In the genomic region with DNA sequence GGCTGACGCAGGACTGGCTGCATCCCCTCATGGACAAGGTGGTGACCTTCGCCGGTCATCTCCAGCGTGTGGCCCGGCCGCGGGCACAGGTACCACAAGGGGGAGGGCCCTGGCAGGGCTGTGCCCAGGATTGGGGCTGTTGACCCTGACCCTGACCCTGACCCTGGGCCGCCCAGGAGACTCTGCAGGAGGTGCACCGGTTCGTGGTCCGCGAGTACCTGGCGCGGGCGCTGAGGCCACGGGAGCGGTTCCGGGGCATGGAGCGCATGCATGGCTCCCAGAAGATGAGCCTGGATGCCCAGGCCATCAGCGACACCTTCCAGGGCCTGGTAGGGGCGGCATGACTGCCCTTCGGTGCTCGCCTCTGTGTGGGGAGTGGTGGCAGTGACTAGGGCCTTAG, we compare ENCODE assay signal across 14 cellular contexts. TPM values are rescaled to one million over a fixed set of nuclear protein-coding genes. Genes with fewer than 3 reads are reported as not detected.
DNase-seq lines count a peak whose midpoint lies in the region; ATAC-seq, FAIRE-seq and TF ChIP-seq lines count a peak whose summit lies in the region.
"Had no signal": no experiment of that assay in that cellular context is flagged by ENCODE, and none has a peak within 500 bp of the region (broad histone marks: within the 10 kb centered on the region; RNA-seq: fewer than 3 reads in every experiment).

No MANE protein-coding gene starts in this region.

- no peak overlapping the region for H3K14ac ChIP-seq in H1 (ENCODE audit: insufficient read length)

- H3K79me1 ChIP-seq in H1 (ENCODE audit: low read depth, low read length), result no peaks in the 10 kb centered on the region

- peak overlapping the region; percentile 89 for H4K91ac ChIP-seq in H1 (replicated peaks; ENCODE audit: insufficient read length, low read length)

- H3K4ac ChIP-seq in H1 (replicated peaks; ENCODE audit: insufficient read length, low read depth, low read length), result no peak overlapping the region

- H2BK20ac ChIP-seq in H1 (ENCODE audit: low read length), result no peak overlapping the region

- no peak overlapping the region for H2AFZ ChIP-seq in H1 (ENCODE audit: low read length)

- H3K27ac ChIP-seq in HEK293 (ENCODE audit: extremely low read depth, low read depth, low read length), result no peak overlapping the region
- H3K27ac ChIP-seq in H1 (ENCODE audit: low read depth, low read length), result no peak overlapping the region
- H3K27ac ChIP-seq in right lobe of liver, result peak overlapping the region in 1 of 3 donors; percentile 45

- H3K4me2 ChIP-seq in H1 (ENCODE audit: insufficient read depth in 1 of 2, low read depth in 2 of 2, low read length in 2 of 2), result no peak overlapping the region

- H3K9ac ChIP-seq in H1 (replicated peaks in 1 of 4; ENCODE audit: extremely low read depth in 1 of 4, low read depth in 3 of 4, low read length in 3 of 4), result no peak overlapping the region

- peaks cover 9% of the 10 kb centered on the region for H3K27me3 Mint-ChIP-seq in type B pancreatic cell

- no peak overlapping the region for H2BK120ac ChIP-seq in H1 (replicated peaks; ENCODE audit: low read depth, low read length)

- H4K20me1 ChIP-seq in H1 (replicated peaks in 1 of 2; ENCODE audit: control insufficient read depth in 1 of 2, insufficient read depth in 2 of 2, low read length in 2 of 2), result peaks cover 0 to 3% of the 10 kb centered on the region in 2 experiments

- CTCF ChIA-PET in HEK293 (lab: Yijun Ruan, JAX) (interaction anchor here (3.1 to 4.6 kb wide), 5 partner anchors 12 to 185 kb away, joined by 25 to 80 read pairs (median 44); a partner anchor contains a TSS), H1 (lab: Charles Lee; ENCODE audit: partially characterized antibody) (interaction anchor here (0.6 to 10.4 kb wide), 10 partner anchors 11 to 186 kb away, joined by 6 to 276 read pairs (median 43); a partner anchor contains a TSS)

- no peak for TF ChIP-seq EP300 in H1 (IDR thresholded peaks at IDR 0.05; ENCODE audit: borderline replicate concordance in 1 of 2, low read depth in 2 of 2, low read length in 2 of 2)

- H4K5ac ChIP-seq in H1 (ENCODE audit: insufficient read length, low read depth, low read length), result no peak overlapping the region

- no peaks in the 10 kb centered on the region for H3K9me3 ChIP-seq in HEK293 (ENCODE audit: control insufficient read depth, insufficient read depth, low read depth, low read length)
- no peaks in the 10 kb centered on the region for H3K9me3 ChIP-seq in H1 (ENCODE audit: insufficient read depth in 2 of 2, low read depth in 1 of 2, low read length in 1 of 2)
- H3K9me3 ChIP-seq in right lobe of liver, result no peaks in the 10 kb centered on the region
- H3K9me3 ChIP-seq: BLaER1 treated with 17β-estradiol and CSF1 and Interleukin-3, amounts not matched to agents 10 nM and 100 nM had no signal

- H3K9me3 Mint-ChIP-seq in type B pancreatic cell, result no peaks in the 10 kb centered on the region
- H3K9me3 Mint-ChIP-seq: CD4-positive, CD25-positive, alpha-beta regulatory T cell had no signal

- TF ChIP-seq CTCF in HEK293 (tag by site-specific recombination; IDR thresholded peaks at IDR 0.05) (no peak), H1 (IDR thresholded peaks at IDR 0.05; ENCODE audit: control extremely low read depth in 1 of 3, insufficient read depth in 1 of 3, low read depth in 1 of 3, low read length in 3 of 3) (no peak), right lobe of liver (IDR thresholded peaks at IDR 0.05) (peak in 1 of 4 donors; percentile 6), type B pancreatic cell (conservative IDR thresholded peaks at IDR 0.05) (no peak)

- H2BK15ac ChIP-seq in H1 (ENCODE audit: low read length), result no peak overlapping the region

- peak overlapping the region; percentile 74 for H4K8ac ChIP-seq in H1 (ENCODE audit: extremely low read depth, insufficient read depth, low read length)

- ATAC-seq in right lobe of liver, result peak; percentile 4 to 49 (median 35)
- ATAC-seq in HG02852 (IDR thresholded peaks at IDR 0.05; ENCODE audit: unreplicated experiment), result no peak
- no peak for ATAC-seq in HG03159 (IDR thresholded peaks at IDR 0.05; ENCODE audit: unreplicated experiment)
- ATAC-seq: HCT116 had no signal

- FAIRE-seq in H1 (lab: Jason Lieb, UNC), result no peak
- FAIRE-seq: GM18507, H54 had no signal

- H3K4me1 Mint-ChIP-seq in type B pancreatic cell (ENCODE audit: unreplicated experiment), result peaks cover 13% of the 10 kb centered on the region

- no peak overlapping the region for H3K4me3 Mint-ChIP-seq in type B pancreatic cell
- H3K4me3 Mint-ChIP-seq: CD4-positive, CD25-positive, alpha-beta regulatory T cell had no signal

- peaks cover 3% of the 10 kb centered on the region; the same call in 1 of the 2 replicates for H3K23me2 ChIP-seq in H1 (ENCODE audit: low read depth, low read length)

- POLR2A ChIA-PET in HEK293 (lab: Yijun Ruan, JAX) (no interaction called here), H1 (lab: Charles Lee; ENCODE audit: partially characterized antibody) (interaction anchor here (1.3 to 1.4 kb wide), 2 partner anchors 13 to 236 kb away, joined by 3 read pairs; no protein-coding TSS in a partner anchor)

- intact Hi-C loops in right lobe of liver (cut with DNase I), result loop anchor here (5.0 to 10.0 kb wide), 3 partner anchors 77 to 185 kb away; no protein-coding TSS in a partner anchor

- no peaks in the 10 kb centered on the region for H3K36me3 Mint-ChIP-seq in type B pancreatic cell
- H3K36me3 Mint-ChIP-seq: CD4-positive, CD25-positive, alpha-beta regulatory T cell had no signal

- H2AK5ac ChIP-seq in H1 (ENCODE audit: low read depth, low read length), result peak overlapping the region; percentile 30; the same call in 1 of the 2 replicates

- H3K56ac ChIP-seq in H1 (replicated peaks; ENCODE audit: insufficient read length, low read depth, low read length), result no peak overlapping the region

- DNase-seq in H1 (ENCODE audit: low read depth in 1 of 2, low spot score in 2 of 2), result no peak
- peak; percentile 70 to 92 (median 78) for DNase-seq in right lobe of liver
- no peak for DNase-seq in type B pancreatic cell (ENCODE audit: extremely low spot score, unreplicated experiment)
- DNase-seq: 8988T; CD4-positive, CD25-positive, alpha-beta regulatory T cell had no signal

- H3K4me1 ChIP-seq in HEK293 (ENCODE audit: control insufficient read depth, insufficient read depth, low read length) (no peaks in the 10 kb centered on the region; the same call in 1 of the 2 replicates), H1 (replicated peaks in 1 of 4; ENCODE audit: control insufficient read depth in 3 of 4, insufficient read depth in 4 of 4, low read length in 3 of 4) (peaks cover 12 to 47% (median 33%) of the 10 kb centered on the region in 4 experiments), right lobe of liver (peaks cover 0 to 82% (median 28%) of the 10 kb centered on the region in 4 donors)

- peak overlapping the region; percentile 99; the same call in 1 of the 2 replicates for H2BK12ac ChIP-seq in H1 (ENCODE audit: low read depth, low read length)

- TF ChIP-seq POLR2A in H1 (IDR thresholded peaks at IDR 0.05; ENCODE audit: control extremely low read depth in 1 of 2, low read depth in 2 of 2, low read length in 2 of 2), result no peak
- TF ChIP-seq POLR2A in right lobe of liver (IDR thresholded peaks at IDR 0.05), result no peak

- H3K27me3 ChIP-seq in H1 (replicated peaks in 1 of 4; ENCODE audit: control insufficient read depth in 3 of 4, extremely low read depth in 1 of 4, insufficient read depth in 3 of 4, low read length in 3 of 4), result peaks cover 7 to 33% (median 23%) of the 10 kb centered on the region in 4 experiments
- H3K27me3 ChIP-seq in right lobe of liver, result no peaks in the 10 kb centered on the region

- H2BK5ac ChIP-seq in H1 (ENCODE audit: low read depth, low read length), result peak overlapping the region; percentile 87; the same call in 1 of the 2 replicates

- 0 out of 2 replicates have a peak overlapping the region, but pooled peaks have one; percentile 83 for H3K18ac ChIP-seq in H1 (ENCODE audit: extremely low read depth, low read length)

- H3K36me3 ChIP-seq in HEK293 (ENCODE audit: control insufficient read depth in 2 of 2, insufficient read depth in 1 of 2, low read length in 2 of 2) (no peaks in the 10 kb centered on the region), H1 (ENCODE audit: control insufficient read depth in 2 of 4, insufficient read depth in 4 of 4, low read length in 3 of 4) (no peaks in the 10 kb centered on the region), right lobe of liver (peaks cover 0 to under 1% (median 0%) of the 10 kb centered on the region in 4 donors)
- H3K36me3 ChIP-seq: BLaER1 treated with 17β-estradiol and CSF1 and Interleukin-3, amounts not matched to agents 10 nM and 100 nM had no signal

- H3K79me2 ChIP-seq in H1 (ENCODE audit: control insufficient read depth in 1 of 2, insufficient read depth in 2 of 2, low read length in 2 of 2), result no peaks in the 10 kb centered on the region

- no peak overlapping the region for H3K27ac Mint-ChIP-seq in type B pancreatic cell
- H3K27ac Mint-ChIP-seq: CD4-positive, CD25-positive, alpha-beta regulatory T cell had no signal

- no peak for TF ChIP-seq RAD21 in H1 (IDR thresholded peaks at IDR 0.05 in 1 of 2, conservative IDR thresholded peaks at IDR 0.05 in 1 of 2; ENCODE audit: low read depth in 2 of 2, low read length in 2 of 2)

- no peak overlapping the region for H3K23ac ChIP-seq in H1 (ENCODE audit: insufficient read length)

- WGBS in H1 (ENCODE audit: extremely low coverage in 1 of 2, insufficient coverage in 1 of 2, insufficient read length in 1 of 2, insufficient replicate concordance in 2 of 2, low coverage in 1 of 2, low lambda C conversion rate in 2 of 2, missing lambda C conversion rate in 1 of 2), 2 experiments, result 95% methylated on average over 11 of the region's 23 CpGs; no CpG with 5 or more reads in 1 of the 2 experiments
- 87% methylated on average over 10 of the region's 23 CpGs for WGBS in right lobe of liver (ENCODE audit: insufficient coverage, low coverage, low lambda C conversion rate, missing lambda C conversion rate)

- H3K4me3 ChIP-seq in HEK293 (ENCODE audit: low read depth, low read length), result no peak overlapping the region
- no peak overlapping the region for H3K4me3 ChIP-seq in H1 (ENCODE audit: extremely low read depth in 1 of 4, insufficient read depth in 2 of 4, low read depth in 3 of 4, low read length in 4 of 4)
- no peak overlapping the region for H3K4me3 ChIP-seq in right lobe of liver
- H3K4me3 ChIP-seq: BLaER1 treated with 17β-estradiol and CSF1 and Interleukin-3, amounts not matched to agents 10 nM and 100 nM had no signal

RNA-seq across cellular contexts. Expression of a gene that starts 12.9 kb away (rescaled TPM):
- 0.45 TPM in 1 of 2 replicates, not detected in the other for total RNA-seq in H1 (2021; fragmentation: NEBNext Ultra II Directional; extraction: Animal tissue kit (Norgen Biotek cat#: 25700))
- polyA plus RNA-seq in H1 (2011; rRNA removed), result 0.24 and 0.57 TPM in 2 replicates
- 0.72 TPM for polyA plus RNA-seq in H1 (2011; cell fraction: cytosol; rRNA removed)
- polyA plus RNA-seq in H1 (2011; cell fraction: nucleus; rRNA removed), result 1.8 TPM
- 0.53 to 0.60 TPM in 2 of 4 replicates, not detected in the others for polyA plus RNA-seq in H1 (2012, experiment 1 of 2)
- polyA plus RNA-seq in H1 (2012, experiment 2 of 2), result 0.47 TPM
- polyA plus RNA-seq in H1 (2013, experiment 1 of 2), result 0.20 TPM
- 0.13 TPM for polyA plus RNA-seq in H1 (2013, experiment 2 of 2)
- 0.13 TPM in 1 of 2 replicates, not detected in the other for polyA minus RNA-seq in H1 (2011; rRNA and poly(A)+ RNA removed)
- not detected for polyA minus RNA-seq in H1 (2011; cell fraction: cytosol; rRNA and poly(A)+ RNA removed)
- polyA minus RNA-seq in H1 (2011; cell fraction: nucleus; rRNA and poly(A)+ RNA removed), result 0.60 TPM
- 10 to 100 TPM; 34.2 to 87.1 (median 48.1) TPM for total RNA-seq in right lobe of liver
- total RNA-seq in type B pancreatic cell (ENCODE audit: low replicate concordance), result 4.0 and 4.1 TPM in 2 replicates
- total RNA-seq: CD4-positive, CD25-positive, alpha-beta regulatory T cell had no signal
- polyA plus RNA-seq: CD4-positive, CD25-positive, alpha-beta regulatory T cell had no signal

RNA-seq across cellular contexts. Expression of a gene that starts 15.8 kb away (rescaled TPM):
- 28.3 and 33.3 TPM in 2 replicates for total RNA-seq in H1 (2021; fragmentation: NEBNext Ultra II Directional; extraction: Animal tissue kit (Norgen Biotek cat#: 25700))
- 34.5 and 37.6 TPM in 2 replicates for polyA plus RNA-seq in H1 (2011; rRNA removed)
- 24.9 TPM for polyA plus RNA-seq in H1 (2011; cell fraction: cytosol; rRNA removed)
- 145 TPM for polyA plus RNA-seq in H1 (2011; cell fraction: nucleus; rRNA removed)
- 23.2 to 37.9 TPM (median 33.7 TPM) in 4 replicates for polyA plus RNA-seq in H1 (2012, experiment 1 of 2)
- 38.1 TPM for polyA plus RNA-seq in H1 (2012, experiment 2 of 2)
- 22.4 TPM for polyA plus RNA-seq in H1 (2013, experiment 1 of 2)
- 21.9 TPM for polyA plus RNA-seq in H1 (2013, experiment 2 of 2)
- polyA minus RNA-seq in H1 (2011; rRNA and poly(A)+ RNA removed), result 14.2 and 16.0 TPM in 2 replicates
- polyA minus RNA-seq in H1 (2011; cell fraction: cytosol; rRNA and poly(A)+ RNA removed), result 19.6 TPM
- 16.3 TPM for polyA minus RNA-seq in H1 (2011; cell fraction: nucleus; rRNA and poly(A)+ RNA removed)
- total RNA-seq in right lobe of liver, result 100 to 1,000 TPM in 1 of 6 experiments, 10 to 100 TPM in 5; 23.2 to 122 (median 32.6) TPM
- total RNA-seq in type B pancreatic cell (ENCODE audit: low replicate concordance), result 21.5 and 28.5 TPM in 2 replicates
- polyA plus RNA-seq: CD4-positive, CD25-positive, alpha-beta regulatory T cell had no signal

RNA-seq across cellular contexts. Expression of a gene that starts 23.4 kb away (rescaled TPM):
- not detected in 2 replicates for total RNA-seq in H1 (2021; fragmentation: NEBNext Ultra II Directional; extraction: Animal tissue kit (Norgen Biotek cat#: 25700))
- 0.16 TPM in 1 of 2 replicates, not detected in the other for polyA plus RNA-seq in H1 (2011; rRNA removed)
- not detected for polyA plus RNA-seq in H1 (2011; cell fraction: cytosol; rRNA removed)
- not detected for polyA plus RNA-seq in H1 (2011; cell fraction: nucleus; rRNA removed)
- polyA plus RNA-seq in H1 (2012, experiment 1 of 2), result not detected in 4 replicates
- not detected for polyA plus RNA-seq in H1 (2012, experiment 2 of 2)
- not detected for polyA plus RNA-seq in H1 (2013, experiment 1 of 2)
- not detected for polyA plus RNA-seq in H1 (2013, experiment 2 of 2)
- not detected in 2 replicates for polyA minus RNA-seq in H1 (2011; rRNA and poly(A)+ RNA removed)
- polyA minus RNA-seq in H1 (2011; cell fraction: cytosol; rRNA and poly(A)+ RNA removed), result not detected
- polyA minus RNA-seq in H1 (2011; cell fraction: nucleus; rRNA and poly(A)+ RNA removed), result not detected
- total RNA-seq in right lobe of liver (not detected), type B pancreatic cell (ENCODE audit: low replicate concordance) (not detected in 2 replicates)
- total RNA-seq: CD4-positive, CD25-positive, alpha-beta regulatory T cell; Daoy; HT-29 had no signal
- polyA plus RNA-seq: CD4-positive, CD25-positive, alpha-beta regulatory T cell had no signal

RNA-seq across cellular contexts. Expression of a gene that starts 50.1 kb away (rescaled TPM):
- 87.9 and 88.2 TPM in 2 replicates for total RNA-seq in H1 (2021; fragmentation: NEBNext Ultra II Directional; extraction: Animal tissue kit (Norgen Biotek cat#: 25700))
- 51.2 and 73.5 TPM in 2 replicates for polyA plus RNA-seq in H1 (2011; rRNA removed)
- 53.3 TPM for polyA plus RNA-seq in H1 (2011; cell fraction: cytosol; rRNA removed)
- polyA plus RNA-seq in H1 (2011; cell fraction: nucleus; rRNA removed), result 165 TPM
- polyA plus RNA-seq in H1 (2012, experiment 1 of 2), result 57.2 to 83.7 TPM (median 72.2 TPM) in 4 replicates
- polyA plus RNA-seq in H1 (2012, experiment 2 of 2), result 20.5 TPM
- 52.1 TPM for polyA plus RNA-seq in H1 (2013, experiment 1 of 2)
- 50.3 TPM for polyA plus RNA-seq in H1 (2013, experiment 2 of 2)
- polyA minus RNA-seq in H1 (2011; rRNA and poly(A)+ RNA removed), result 134 and 152 TPM in 2 replicates
- 62.3 TPM for polyA minus RNA-seq in H1 (2011; cell fraction: cytosol; rRNA and poly(A)+ RNA removed)
- polyA minus RNA-seq in H1 (2011; cell fraction: nucleus; rRNA and poly(A)+ RNA removed), result 82.9 TPM
- 10 to 100 TPM; 38.4 to 55.5 (median 43.0) TPM for total RNA-seq in right lobe of liver
- total RNA-seq in type B pancreatic cell (ENCODE audit: low replicate concordance), result 83.6 and 88.6 TPM in 2 replicates

Comparison
In these comparisons a context has a peak if more than half of its experiments do, and no peak if none do; other contexts are left out.
1. DNase-seq: peak in right lobe of liver (3 of 3); none in H1 (0 of 2) and type B pancreatic cell (single experiment).
2. ATAC-seq: peak in right lobe of liver (4 of 4); none in HG02852 (single experiment) and HG03159 (single experiment).